ENCODE assay signal across 25 cellular contexts in genomic region chr6:3289664-3290055, GRCh38. TPM values are rescaled to one million over a fixed set of nuclear protein-coding genes. Genes with fewer than 3 reads are reported as not detected.
A peak's percentile ranks its signal among the peaks of the same experiment; 100 is the strongest.
DNase-seq lines count a peak whose midpoint lies in the region; ATAC-seq, FAIRE-seq and TF ChIP-seq lines count a peak whose summit lies in the region.
"Had no signal": no experiment of that assay in that cellular context is flagged by ENCODE, and none has a peak within 500 bp of the region (broad histone marks: within the 10 kb centered on the region; RNA-seq: fewer than 3 reads in every experiment).

No MANE protein-coding gene starts in this region.

- no peaks in the 10 kb centered on the region for H3K27me3 ChIP-seq in Peyer's patch
- no peaks in the 10 kb centered on the region for H3K27me3 ChIP-seq in SJCRH30

- H3K4me1 Mint-ChIP-seq in activated T-cell treated with anti-CD3 and anti-CD28 coated beads, Interleukin-2, amount 50 U/mL, for 24 hours (ENCODE audit: low read depth), result no peaks in the 10 kb centered on the region

- H3K36me3 ChIP-seq in Peyer's patch (peaks cover 0 to 62% (median 0%) of the 10 kb centered on the region in 3 donors), kidney (ENCODE audit: control insufficient read depth in 1 of 2, insufficient read depth in 2 of 2, low read length in 2 of 2) (peaks cover 2 to 9% of the 10 kb centered on the region in 2 donors), SJCRH30 (no peaks in the 10 kb centered on the region)

- H3K4me3 Mint-ChIP-seq in activated T-cell treated with anti-CD3 and anti-CD28 coated beads, Interleukin-2, amount 50 U/mL, for 24 hours, result no peak overlapping the region
- H3K4me3 Mint-ChIP-seq: CD8-positive, alpha-beta T cell had no signal

- no peak overlapping the region for H3K9ac ChIP-seq in kidney (ENCODE audit: low read length in 2 of 2)

- no peak for ATAC-seq in sciatic nerve
- ATAC-seq: CD8-positive, alpha-beta T cell had no signal

- TF ChIP-seq CTCF in Peyer's patch (IDR thresholded peaks at IDR 0.05), result no peak
- TF ChIP-seq CTCF in kidney (IDR thresholded peaks at IDR 0.05; ENCODE audit: borderline replicate concordance, extremely low read depth, insufficient read depth), result no peak

- H3K27ac ChIP-seq in Peyer's patch, result no peak overlapping the region
- no peak overlapping the region for H3K27ac ChIP-seq in kidney (ENCODE audit: low read depth in 2 of 2, low read length in 2 of 2)
- H3K27ac ChIP-seq in SJCRH30, result no peak overlapping the region
- H3K27ac ChIP-seq: 22Rv1 had no signal

- peak; percentile 12 for DNase-seq in activated T-cell treated with anti-CD3 and anti-CD28 coated beads, Interleukin-2, amount 50 U/mL, for 24 hours
- DNase-seq in activated T-cell treated with anti-CD3 and anti-CD28 coated beads, Interleukin-2, amount 50 U/mL, for 1 hour, result no peak
- DNase-seq in Peyer's patch, result peak in 2 of 3 donors; percentile 33 to 41
- peak; percentile 54 for DNase-seq in kidney
- peak; percentile 48 for DNase-seq in sciatic nerve (ENCODE audit: low spot score)
- no peak for DNase-seq in activated CD4-positive, alpha-beta T cell treated with anti-CD3 and anti-CD28 coated beads for 48 hours
- no peak for DNase-seq in activated CD4-positive, alpha-beta T cell treated with anti-CD3 and anti-CD28 coated beads, Interleukin-2, amount 50 U/mL, for 1 hour
- DNase-seq in SJCRH30, result no peak
- DNase-seq: ACHN; C1 segment of cervical spinal cord; CD8-positive, alpha-beta T cell; DMS153; GOT3; Karpas-422; MV-4-11; NCI-H1105 treated with DMSO at 0.1 percent for 48 hours; NCI-H2081; NCI-H2171; NCI-H345; NCI-H524 treated with DMSO at 0.1 percent for 48 hours; NCI-H82; OCI-M1; Right ventricle myocardium superior had no signal

- H3K4me1 ChIP-seq in Peyer's patch, result no peaks in the 10 kb centered on the region
- peaks cover 0 to 3% of the 10 kb centered on the region in 2 donors for H3K4me1 ChIP-seq in kidney (ENCODE audit: control insufficient read depth in 1 of 2, insufficient read depth in 1 of 2, low read depth in 1 of 2, low read length in 2 of 2)
- H3K4me1 ChIP-seq in SJCRH30, result no peaks in the 10 kb centered on the region

- H3K27me3 Mint-ChIP-seq in activated T-cell treated with anti-CD3 and anti-CD28 coated beads, Interleukin-2, amount 50 U/mL, for 24 hours, result no peaks in the 10 kb centered on the region

- TF ChIP-seq POLR2A in Peyer's patch (IDR thresholded peaks at IDR 0.05), result no peak

- H3K27ac Mint-ChIP-seq in activated T-cell treated with anti-CD3 and anti-CD28 coated beads, Interleukin-2, amount 50 U/mL, for 24 hours, result no peak overlapping the region
- H3K27ac Mint-ChIP-seq: CD8-positive, alpha-beta T cell had no signal

- no peak for FAIRE-seq in kidney (lab: Jason Lieb, UNC)
- FAIRE-seq: GM12891 had no signal

- intact Hi-C loops in kidney (cut with DNase I) (no loop called here), sciatic nerve (cut with DNase I) (loop anchor here (10.0 kb wide), 1 partner anchor 165 kb away; the partner anchor contains the start of gene SLC22A23)

- no peaks in the 10 kb centered on the region for H3K36me3 Mint-ChIP-seq in activated T-cell treated with anti-CD3 and anti-CD28 coated beads, Interleukin-2, amount 50 U/mL, for 24 hours (ENCODE audit: low read depth)
- H3K36me3 Mint-ChIP-seq: CD8-positive, alpha-beta T cell had no signal

- H3K9me3 Mint-ChIP-seq in activated T-cell treated with anti-CD3 and anti-CD28 coated beads, Interleukin-2, amount 50 U/mL, for 24 hours, result no peaks in the 10 kb centered on the region
- H3K9me3 Mint-ChIP-seq: CD8-positive, alpha-beta T cell had no signal

- no peaks in the 10 kb centered on the region for H3K9me3 ChIP-seq in Peyer's patch
- no peaks in the 10 kb centered on the region for H3K9me3 ChIP-seq in kidney (ENCODE audit: control insufficient read depth in 1 of 2, low read length in 2 of 2)
- H3K9me3 ChIP-seq in SJCRH30 (replicated peaks), result no peaks in the 10 kb centered on the region

- no peak overlapping the region for H3K4me3 ChIP-seq in Peyer's patch
- no peak overlapping the region for H3K4me3 ChIP-seq in kidney (ENCODE audit: low read length in 2 of 2)
- H3K4me3 ChIP-seq in SJCRH30, result no peak overlapping the region

RNA-seq across cellular contexts. Expression of gene PSMG4, which starts 30.9 kb away (rescaled TPM):
- total RNA-seq in Peyer's patch (10 to 100 TPM in 3 of 4 donors, 1 to 10 TPM in 1; 6.6 to 16.8 (median 15.9) TPM), kidney (24.9 TPM), sciatic nerve (21.2 TPM)
- 36.8 TPM for polyA plus RNA-seq in kidney (ENCODE audit: insufficient read depth, low read depth, low replicate concordance)
- total RNA-seq in SJCRH30 (2014; rRNA removed; shearing (Covaris generic)), result 10.1 and 11.0 TPM in 2 replicates

Comparison
In these comparisons a context has a peak if more than half of its experiments do, and no peak if none do; other contexts are left out.
1. DNase-seq: peak in activated T-cell treated with anti-CD3 and anti-CD28 coated beads, Interleukin-2, amount 50 U/mL, for 24 hours (single experiment), Peyer's patch (2 of 3), kidney (single experiment) and sciatic nerve (single experiment); none in activated T-cell treated with anti-CD3 and anti-CD28 coated beads, Interleukin-2, amount 50 U/mL, for 1 hour (single experiment), activated CD4-positive, alpha-beta T cell treated with anti-CD3 and anti-CD28 coated beads for 48 hours (single experiment), activated CD4-positive, alpha-beta T cell treated with anti-CD3 and anti-CD28 coated beads, Interleukin-2, amount 50 U/mL, for 1 hour (single experiment) and SJCRH30 (0 of 2).